Comparison of ENCODE assay signal across 11 cellular contexts in genomic region chr12:2384533-2385328, GRCh38.
DNase-seq lines count a peak whose midpoint lies in the region; ATAC-seq and TF ChIP-seq lines count a peak whose summit lies in the region.
"Had no signal": no experiment of that assay in that cellular context is flagged by ENCODE, and none has a peak within 500 bp of the region (broad histone marks: within the 10 kb centered on the region; RNA-seq: fewer than 3 reads in every experiment).

No MANE protein-coding gene starts in this region.

- TF ChIP-seq POLR2A in breast epithelium (IDR thresholded peaks at IDR 0.05): no peak

- TF ChIP-seq CTCF in breast epithelium (IDR thresholded peaks at IDR 0.05): no peak
- TF ChIP-seq CTCF in MCF 10A (IDR thresholded peaks at IDR 0.05; ENCODE audit: unreplicated experiment): no peak

- H3K27ac Mint-ChIP-seq in MCF 10A (ENCODE audit: low read depth, unreplicated experiment): no peak overlapping the region

- H3K9me3 Mint-ChIP-seq in MCF 10A (ENCODE audit: unreplicated experiment): no peaks in the 10 kb centered on the region

- CTCF ChIA-PET in MCF 10A (lab: Yijun Ruan, JAX): interaction anchor here (0.7 kb wide), 1 partner anchor 163 kb away, joined by 3 read pairs; no protein-coding TSS in a partner anchor

- BruUV-seq in MCF 10A (replicated peaks; lab: Mats Ljungman, UMichigan): no TSS peak

- H3K4me3 Mint-ChIP-seq in MCF 10A (ENCODE audit: unreplicated experiment): no peak overlapping the region

- intact Hi-C loops in breast epithelium (cut with DNase I; ENCODE audit: low total_unique reads): no loop called here
- intact Hi-C loops in MCF 10A (cut with micrococcal nuclease): no loop called here

- H3K27me3 ChIP-seq in breast epithelium: no peaks in the 10 kb centered on the region
- H3K27me3 ChIP-seq in esophagus (ENCODE audit: control insufficient read depth in 1 of 2, insufficient read depth in 2 of 2, low read length in 2 of 2): no peaks in the 10 kb centered on the region
- no peaks in the 10 kb centered on the region for H3K27me3 ChIP-seq in muscle layer of duodenum (ENCODE audit: low read depth, low read length)
- H3K27me3 ChIP-seq: pancreas had no signal

- H3K4me3 ChIP-seq in breast epithelium (peak overlapping the region; percentile 10 to 41 (median 20)), esophagus (ENCODE audit: low read depth in 1 of 2, low read length in 2 of 2) (no peak overlapping the region), muscle layer of duodenum (ENCODE audit: low read depth in 1 of 2, low read length in 2 of 2) (peak overlapping the region; percentile 5 to 36), urinary bladder (ENCODE audit: low read depth, low read length) (no peak overlapping the region)
- H3K4me3 ChIP-seq: pancreas had no signal

- POLR2A ChIA-PET in MCF 10A (lab: Yijun Ruan, JAX): no interaction called here

- no peaks in the 10 kb centered on the region for H3K9me3 ChIP-seq in breast epithelium
- H3K9me3 ChIP-seq in esophagus (ENCODE audit: control insufficient read depth in 2 of 2, insufficient read depth in 1 of 2, low read depth in 1 of 2, low read length in 1 of 2): no peaks in the 10 kb centered on the region
- no peaks in the 10 kb centered on the region for H3K9me3 ChIP-seq in muscle layer of duodenum (ENCODE audit: control insufficient read depth in 1 of 2, low read length in 2 of 2)
- H3K9me3 ChIP-seq: pancreas had no signal

- H3K4me1 ChIP-seq in breast epithelium: no peaks in the 10 kb centered on the region
- H3K4me1 ChIP-seq in esophagus (ENCODE audit: control insufficient read depth in 2 of 2, insufficient read depth in 2 of 2, low read length in 1 of 2): peaks cover 0 to 2% of the 10 kb centered on the region in 2 donors
- H3K4me1 ChIP-seq in muscle layer of duodenum (ENCODE audit: control insufficient read depth in 1 of 2, insufficient read depth in 2 of 2, low read length in 2 of 2): peaks cover 13 to 24% of the 10 kb centered on the region in 2 donors
- H3K4me1 ChIP-seq in urinary bladder (ENCODE audit: insufficient read depth): no peaks in the 10 kb centered on the region
- H3K4me1 ChIP-seq: pancreas had no signal

- no peak for DNase-seq in breast epithelium (ENCODE audit: low spot score in 2 of 2)
- DNase-seq in MCF 10A (ENCODE audit: unreplicated experiment): no peak
- DNase-seq in mucosa of gallbladder (ENCODE audit: low spot score): no peak
- no peak for DNase-seq in stimulated activated CD4-positive, alpha-beta T cell treated with anti-CD3 and anti-CD28 coated beads, Interleukin-1b, Interleukin-23, amount 100 ng/mL, for 48 hours
- DNase-seq: ACHN, NCI-H1092, pancreas had no signal

- no peaks in the 10 kb centered on the region for H3K36me3 Mint-ChIP-seq in MCF 10A (ENCODE audit: insufficient read depth, unreplicated experiment)

- no peaks in the 10 kb centered on the region for H3K36me3 ChIP-seq in breast epithelium
- no peaks in the 10 kb centered on the region for H3K36me3 ChIP-seq in esophagus (ENCODE audit: control insufficient read depth in 2 of 2, insufficient read depth in 2 of 2, low read length in 1 of 2)
- no peaks in the 10 kb centered on the region for H3K36me3 ChIP-seq in muscle layer of duodenum (ENCODE audit: control insufficient read depth in 1 of 2, insufficient read depth in 2 of 2, low read length in 2 of 2)
- H3K36me3 ChIP-seq in urinary bladder (ENCODE audit: insufficient read depth): no peaks in the 10 kb centered on the region
- H3K36me3 ChIP-seq: pancreas had no signal

- no peak for ATAC-seq in GM19463 (IDR thresholded peaks at IDR 0.05; ENCODE audit: unreplicated experiment)

- H3K4me1 Mint-ChIP-seq in MCF 10A (ENCODE audit: insufficient read depth, unreplicated experiment): peaks cover 1% of the 10 kb centered on the region

- no peaks in the 10 kb centered on the region for H3K27me3 Mint-ChIP-seq in MCF 10A (ENCODE audit: insufficient read depth, unreplicated experiment)

- WGBS in esophagus, 2 donors: 63% methylated on average over 15 of the region's 15 CpGs
- 29% methylated on average over 15 of the region's 15 CpGs for WGBS in urinary bladder

- peak overlapping the region; percentile 31 to 75 for H3K27ac ChIP-seq in breast epithelium
- H3K27ac ChIP-seq in esophagus (ENCODE audit: low read depth in 2 of 2, low read length in 1 of 2): peak overlapping the region; percentile 2 to 42
- H3K27ac ChIP-seq in muscle layer of duodenum (ENCODE audit: low read length): peak overlapping the region; percentile 79
- peak overlapping the region; percentile 24 for H3K27ac ChIP-seq in urinary bladder (ENCODE audit: low read depth)
- H3K27ac ChIP-seq: pancreas had no signal

Comparison
In these comparisons a context has a peak if more than half of its experiments do, and no peak if none do; other contexts are left out.
1. H3K27ac ChIP-seq: peak in every context shown above with its lines; median percentile 79 in muscle layer of duodenum; 53 in breast epithelium; 24 in urinary bladder; 22 in esophagus.
2. H3K4me3 ChIP-seq: peak in breast epithelium (3 of 3) and muscle layer of duodenum (2 of 2); none in esophagus (0 of 2) and urinary bladder (single experiment).